In genomic region chr18:47080872-47081271, GRCh38 we compare ENCODE assay signal across 32 cellular contexts. TPM values are rescaled to one million over a fixed set of nuclear protein-coding genes. Genes with fewer than 3 reads are reported as not detected.
"Had no signal": no experiment of that assay in that cellular context is flagged by ENCODE, and none has a peak within 500 bp of the region (broad histone marks: within the 10 kb centered on the region; RNA-seq: fewer than 3 reads in every experiment).

No MANE protein-coding gene starts in this region.

- ATAC-seq: stimulated activated effector memory CD8-positive, alpha-beta T cell treated with anti-CD3 and anti-CD28 coated beads, Interleukin-12 subunit alpha, Interleukin-12 subunit beta, amount 100 ng/mL, for 72 hours; stimulated activated memory B cell treated with anti-CD40 and anti-IgM and Interleukin-4, amounts not matched to agents 10 μg/mL and 1 μg/mL and 100 μg/mL, for 72 hours; stimulated activated naive B cell treated with anti-CD40 and anti-IgM and Interleukin-4, amounts not matched to agents 10 μg/mL and 1 μg/mL and 100 μg/mL, for 72 hours; stimulated activated naive CD8-positive, alpha-beta T cell treated with anti-CD3 and anti-CD28 coated beads, Interleukin-15, amount 100 ng/mL, for 72 hours; stimulated activated naive CD8-positive, alpha-beta T cell treated with anti-CD3 and anti-CD28 coated beads, Interleukin-15, Interleukin-2, amounts not matched to agents 100 U/mL and 50 U/mL, for 24 hours; upper lobe of right lung had no signal

- FAIRE-seq: urothelium cell line had no signal

- H3K9me3 ChIP-seq: stomach, suprapubic skin, testis, thoracic aorta, thyroid gland, tibial artery, tibial nerve, transverse colon, upper lobe of left lung, upper lobe of right lung, uterus, vagina had no signal

- H3K4me3 ChIP-seq: stomach, suprapubic skin, testis, thoracic aorta, thyroid gland, tibial artery, tibial nerve, transverse colon, upper lobe of left lung, upper lobe of right lung, uterus, vagina had no signal

- H3K4me1 ChIP-seq: stomach, suprapubic skin, testis, thyroid gland, tibial artery, transverse colon, upper lobe of left lung, upper lobe of right lung, uterus, vagina had no signal

- H3K36me3 ChIP-seq: stomach, suprapubic skin, thoracic aorta, tibial artery, tibial nerve, transverse colon, upper lobe of left lung, upper lobe of right lung, uterus, vagina had no signal

- H3K27me3 ChIP-seq: stomach, suprapubic skin, testis, thyroid gland, tibial artery, tibial nerve, transverse colon, upper lobe of left lung, upper lobe of right lung, uterus, vagina had no signal

- DNase-seq: stimulated activated CD4-positive, alpha-beta T cell treated with anti-CD3 and anti-CD28 coated beads, Interleukin-2, amount 100 ng/mL, for 48 hours; stimulated activated CD4-positive, alpha-beta T cell treated with anti-CD3 and anti-CD28 coated beads, Interleukin-4, amount 100 ng/mL, for 1 hour; stimulated activated CD4-positive, alpha-beta T cell treated with anti-CD3 and anti-CD28 coated beads, Interleukin-4, amount 100 ng/mL, for 24 hours; stimulated activated CD4-positive, alpha-beta T cell treated with anti-CD3 and anti-CD28 coated beads, Interleukin-4, amount 100 ng/mL, for 4 hours; stimulated activated CD8-positive, alpha-beta memory T cell treated with anti-CD3 and anti-CD28 coated beads, Interleukin-4, amount 100 ng/mL, for 48 hours; stimulated activated naive B cell treated with anti-CD40 and anti-IgM and Interleukin-4, amounts not matched to agents 10 μg/mL and 1 μg/mL and 100 μg/mL, for 72 hours; stimulated activated naive CD4-positive, alpha-beta T cell; stimulated activated naive CD4-positive, alpha-beta T cell treated with Interleukin-2 at 50 U/mL for 16 hours; stimulated activated naive CD8-positive, alpha-beta T cell treated with anti-CD3 and anti-CD28 coated beads, Interleukin-15, amount 100 ng/mL, for 72 hours; stimulated activated naive CD8-positive, alpha-beta T cell treated with anti-CD3 and anti-CD28 coated beads, Interleukin-15, Interleukin-2, amounts not matched to agents 100 U/mL and 50 U/mL, for 24 hours; stomach; substantia nigra; testis; thyroid gland; tibial artery; transverse colon; trophoblast cell; upper lobe of left lung; upper lobe of right lung; uterus had no signal

- H3K27ac ChIP-seq: stomach, suprapubic skin, testis, thoracic aorta, thyroid gland, tibial artery, tibial nerve, transverse colon, upper lobe of left lung, upper lobe of right lung, uterus, vagina had no signal

RNA-seq across cellular contexts. Expression of gene ELOA2, which starts 45.5 kb away (rescaled TPM):
- total RNA-seq: stomach, subcutaneous adipose tissue, suprapubic skin, temporal lobe, thoracic aorta, thyroid gland, tibial nerve, transverse colon, upper lobe of left lung, upper lobe of right lung, ureter, urinary bladder, uterus, vagina had no signal
- polyA plus RNA-seq: thymus, urinary bladder had no signal
